Comparison of ENCODE assay signal across 8 cellular contexts in the genomic region with DNA sequence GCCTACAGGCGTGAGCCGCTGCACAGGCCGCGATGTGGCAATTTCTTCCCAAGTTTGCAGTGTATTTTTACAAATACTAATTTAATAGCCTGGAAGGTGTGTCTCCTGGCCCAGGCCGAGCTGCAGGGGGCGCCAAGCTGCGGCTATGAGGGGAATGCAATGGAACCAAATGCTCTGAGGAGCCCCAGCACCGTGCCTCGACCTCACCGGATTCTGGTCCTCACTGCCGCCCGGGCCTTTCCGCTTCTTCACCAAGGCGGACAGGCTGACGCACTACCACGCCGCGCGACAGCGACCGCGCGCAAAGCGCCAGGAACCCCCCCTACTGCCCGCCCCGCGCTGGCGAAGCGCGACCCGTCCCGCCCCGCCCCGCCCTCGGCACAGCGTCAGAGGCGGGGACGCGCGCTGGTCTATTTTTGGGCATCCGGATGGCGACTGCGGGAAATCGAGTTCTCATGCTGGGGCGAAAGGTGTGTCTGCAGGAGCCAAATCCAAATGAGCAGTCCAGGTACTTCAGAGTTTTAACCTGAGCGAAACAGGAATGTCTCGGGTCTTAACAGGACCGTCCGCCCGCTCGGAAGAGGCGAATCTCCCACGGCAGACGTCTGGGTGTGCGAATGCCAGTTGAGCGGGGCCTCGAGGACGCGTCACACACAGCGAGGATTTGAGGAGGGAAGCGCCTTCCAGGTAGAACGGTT. TPM values are rescaled to one million over a fixed set of nuclear protein-coding genes. Genes with fewer than 3 reads are reported as not detected.
DNase-seq lines count a peak whose midpoint lies in the region; ATAC-seq, FAIRE-seq and TF ChIP-seq lines count a peak whose summit lies in the region.

No MANE protein-coding gene starts in this region.

- ATAC-seq in HG02759 (IDR thresholded peaks at IDR 0.05; ENCODE audit: unreplicated experiment): peak; percentile 64

- H3K9me3 ChIP-seq in keratinocyte (ENCODE audit: control insufficient read depth, low read depth, low read length) (no peaks in the 10 kb centered on the region), Karpas-422 (ENCODE audit: low read length) (no peaks in the 10 kb centered on the region)

- H4K20me1 ChIP-seq in keratinocyte (ENCODE audit: control insufficient read depth, extremely low read depth, insufficient read depth, low read length) (no peaks in the 10 kb centered on the region), Karpas-422 (ENCODE audit: insufficient read depth, low read depth, low read length) (no peaks in the 10 kb centered on the region)

- no peaks in the 10 kb centered on the region for H3K9me1 ChIP-seq in keratinocyte (ENCODE audit: control insufficient read depth, extremely low read depth, insufficient read depth, low read length)

- dilution Hi-C loops in keratinocyte (cut with MboI; ENCODE audit: extremely low pct_ligation_motif_present, low sequenced_read_pairs): no loop called here

- DNase-seq in activated CD4-positive, alpha-beta T cell treated with anti-CD3 and anti-CD28 coated beads for 4 hours: peak; percentile 70 to 73
- DNase-seq in choroid plexus epithelial cell (ENCODE audit: low read depth) (peak; percentile 74), keratinocyte (ENCODE audit: low read depth, low spot score) (no peak), smooth muscle cell of the brain vasculature (ENCODE audit: low read depth, low spot score) (peak; percentile 29), Karpas-422 (no peak), SHP77 (lab: John Stamatoyannopoulos, UW) (no peak)

- H3K4me2 ChIP-seq in keratinocyte (ENCODE audit: control insufficient read depth, extremely low read depth, insufficient read depth, low read depth, low read length): peak overlapping the region; percentile 77
- H3K4me2 ChIP-seq in Karpas-422 (ENCODE audit: low read depth, low read length, poor library complexity, severe bottlenecking): no peak overlapping the region

- H3K27me3 ChIP-seq in ACC112 (ENCODE audit: insufficient read depth, low read length) (no peaks in the 10 kb centered on the region; the same call in 1 of the 2 replicates), keratinocyte (ENCODE audit: control insufficient read depth, extremely low read depth, insufficient read depth, low read length) (no peaks in the 10 kb centered on the region), Karpas-422 (ENCODE audit: low read length) (no peaks in the 10 kb centered on the region)

- H3K9me2 ChIP-seq in Karpas-422 (replicated peaks; ENCODE audit: insufficient read depth, low read length): no peaks in the 10 kb centered on the region

- peak overlapping the region; percentile 39 for H3K27ac ChIP-seq in ACC112 (ENCODE audit: low read depth, low read length)
- no peak overlapping the region for H3K27ac ChIP-seq in keratinocyte (ENCODE audit: control insufficient read depth, insufficient read depth, low read length)
- H3K27ac ChIP-seq in Karpas-422 (ENCODE audit: low read length): no peak overlapping the region

- H3K36me3 ChIP-seq in ACC112 (ENCODE audit: insufficient read depth, low read length) (0 out of 2 replicates have a peak, but pooled peaks cover 4% of the 10 kb centered on the region), keratinocyte (ENCODE audit: control insufficient read depth in 2 of 2, extremely low read depth in 1 of 2, insufficient read depth in 2 of 2, low read length in 2 of 2) (no peaks in the 10 kb centered on the region), Karpas-422 (ENCODE audit: insufficient read depth, low read length) (no peaks in the 10 kb centered on the region)

- no peaks in the 10 kb centered on the region for H3K79me2 ChIP-seq in ACC112 (ENCODE audit: control insufficient read depth, insufficient read depth, low read length, unreplicated experiment)
- no peaks in the 10 kb centered on the region for H3K79me2 ChIP-seq in keratinocyte (ENCODE audit: control insufficient read depth, insufficient read depth, low read length)
- no peaks in the 10 kb centered on the region for H3K79me2 ChIP-seq in Karpas-422 (ENCODE audit: low read length)

- TF ChIP-seq CTCF in choroid plexus epithelial cell (conservative IDR thresholded peaks at IDR 0.05; ENCODE audit: low read depth, low read length) (peak; percentile 82), keratinocyte (optimal IDR thresholded peaks at IDR 0.05 in 1 of 3, IDR thresholded peaks at IDR 0.05 in 1 of 3, conservative IDR thresholded peaks at IDR 0.05 in 1 of 3; ENCODE audit: extremely low read depth in 1 of 3, insufficient read depth in 2 of 3, low read length in 3 of 3) (peak; percentile 49 to 61 (median 50))

- H2AFZ ChIP-seq in ACC112 (ENCODE audit: low read length, unreplicated experiment) (peak overlapping the region; percentile 61), keratinocyte (ENCODE audit: control insufficient read depth, low read length) (peak overlapping the region; percentile 86), Karpas-422 (ENCODE audit: low read length) (no peak overlapping the region)

- no peak for FAIRE-seq in keratinocyte (lab: Jason Lieb, UNC)

- H3K9ac ChIP-seq in keratinocyte (ENCODE audit: control insufficient read depth, extremely low read depth, insufficient read depth, low read length) (no peak overlapping the region), Karpas-422 (ENCODE audit: low read length) (no peak overlapping the region)

- peak overlapping the region; percentile 86 for H3K4me3 ChIP-seq in ACC112 (ENCODE audit: low read depth, low read length)
- H3K4me3 ChIP-seq in choroid plexus epithelial cell (ENCODE audit: low read depth, low read length): peak overlapping the region; percentile 58
- H3K4me3 ChIP-seq in keratinocyte (ENCODE audit: control insufficient read depth in 2 of 3, extremely low read depth in 1 of 3, insufficient read depth in 2 of 3, low read depth in 1 of 3, low read length in 3 of 3): peak overlapping the region; percentile 36 to 57 (median 57)
- no peak overlapping the region for H3K4me3 ChIP-seq in Karpas-422 (ENCODE audit: low read length)

- peaks cover 5% of the 10 kb centered on the region for H3K4me1 ChIP-seq in ACC112 (ENCODE audit: control insufficient read depth, insufficient read depth, low read length, unreplicated experiment)
- H3K4me1 ChIP-seq in keratinocyte (ENCODE audit: control insufficient read depth, extremely low read depth, insufficient read depth, low read length): no peaks in the 10 kb centered on the region
- H3K4me1 ChIP-seq in Karpas-422 (ENCODE audit: low read length): no peaks in the 10 kb centered on the region

RNA-seq across cellular contexts. Expression of a gene that starts 31.7 kb away (rescaled TPM):
- polyA plus RNA-seq in keratinocyte: 4.2 to 10.1 TPM (median 8.6 TPM) in 3 replicates
- 3.9 TPM for polyA plus RNA-seq in keratinocyte (2011; ENCODE audit: low read depth)
- 4.6 and 7.7 TPM in 2 replicates for polyA plus RNA-seq in keratinocyte (2011; cell fraction: cytosol; rRNA removed)
- 2.1 and 2.5 TPM in 2 replicates for polyA plus RNA-seq in keratinocyte (2011; cell fraction: nucleus; rRNA removed)
- 3.9 and 8.1 TPM in 2 replicates for polyA plus RNA-seq in keratinocyte (2012; ENCODE audit: low replicate concordance)
- polyA minus RNA-seq in keratinocyte: 2.5 to 3.9 TPM (median 3.8 TPM) in 3 replicates
- polyA minus RNA-seq in keratinocyte (2011; cell fraction: cytosol; rRNA and poly(A)+ RNA removed): 7.1 TPM
- 1.2 and 4.0 TPM in 2 replicates for polyA minus RNA-seq in keratinocyte (2011; cell fraction: nucleus; rRNA and poly(A)+ RNA removed)
- 1.6 and 1.9 TPM in 2 replicates for total RNA-seq in Karpas-422 (2014; rRNA removed; shearing (Covaris generic); ENCODE audit: low replicate concordance)

Comparison
In these comparisons a context has a peak if more than half of its experiments do, and no peak if none do; other contexts are left out.
1. DNase-seq: peak in activated CD4-positive, alpha-beta T cell treated with anti-CD3 and anti-CD28 coated beads for 4 hours (2 of 2), choroid plexus epithelial cell (single experiment) and smooth muscle cell of the brain vasculature (single experiment); none in keratinocyte (single experiment), Karpas-422 (single experiment) and SHP77 (0 of 2).